ENCODE assay signal across 1 cellular context in the genomic region with DNA sequence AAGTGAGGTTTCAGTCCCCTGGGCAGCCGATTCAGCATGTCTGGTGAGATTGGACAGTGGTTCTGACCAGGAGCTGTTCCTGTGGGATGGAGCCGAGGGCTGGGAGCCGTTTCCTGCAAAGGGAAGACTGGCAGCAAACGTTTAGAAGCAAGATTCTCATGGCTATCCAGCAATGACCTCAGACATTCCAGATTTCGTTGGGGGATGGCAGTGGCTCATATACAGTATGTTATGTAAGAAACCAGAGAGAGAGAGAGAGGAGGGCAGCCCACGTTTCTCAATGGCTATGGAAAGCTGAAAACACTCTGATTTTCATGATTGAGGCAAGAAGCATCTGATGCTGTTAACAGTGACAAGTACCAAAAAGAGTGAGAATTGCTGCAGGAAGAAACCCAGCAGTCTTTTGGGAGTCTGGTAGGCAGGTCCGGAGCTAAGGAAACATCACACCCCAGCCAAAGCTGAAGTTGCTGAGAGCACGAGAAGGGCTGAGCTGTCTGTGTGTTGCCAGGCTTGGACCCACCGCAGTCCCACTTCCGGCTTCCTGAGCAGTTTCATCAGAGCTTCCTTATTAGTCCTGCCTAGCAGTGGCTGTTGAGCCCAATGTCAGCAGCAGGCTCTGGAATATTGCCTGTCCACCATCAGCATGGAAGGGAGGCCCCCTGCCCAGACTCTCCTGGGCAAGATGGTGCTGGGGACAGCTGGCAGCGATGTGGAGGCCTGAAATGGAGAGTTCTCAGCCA.
TF ChIP-seq lines count a peak whose summit lies in the region.

No MANE protein-coding gene starts in this region.

TF ChIP-seq in HepG2, 621 proteins besides CTCF, POLR2A, EP300 and RAD21 (continued from another document):
- TF ChIP-seq NFKB2 (CRISPR knock-in tag; IDR thresholded peaks at IDR 0.05; ENCODE audit: borderline replicate concordance): no peak
- TF ChIP-seq ZNF264 (CRISPR knock-in tag; IDR thresholded peaks at IDR 0.05): no peak
- 0 out of 2 replicates have a peak, but pooled peaks have one; percentile 27 for TF ChIP-seq GABPB1 (CRISPR knock-in tag; IDR thresholded peaks at IDR 0.05)
- TF ChIP-seq GABPA (IDR thresholded peaks at IDR 0.05; ENCODE audit: low read depth, low read length): no peak
- peak; percentile 32; the same call in 1 of the 2 replicates for TF ChIP-seq GABPA (CRISPR knock-in tag; IDR thresholded peaks at IDR 0.05; ENCODE audit: low read depth)
- no peak for TF ChIP-seq AHR (CRISPR knock-in tag; IDR thresholded peaks at IDR 0.05)
- TF ChIP-seq TRIM24 (CRISPR knock-in tag; IDR thresholded peaks at IDR 0.05): no peak
- TF ChIP-seq, protein P1, sequence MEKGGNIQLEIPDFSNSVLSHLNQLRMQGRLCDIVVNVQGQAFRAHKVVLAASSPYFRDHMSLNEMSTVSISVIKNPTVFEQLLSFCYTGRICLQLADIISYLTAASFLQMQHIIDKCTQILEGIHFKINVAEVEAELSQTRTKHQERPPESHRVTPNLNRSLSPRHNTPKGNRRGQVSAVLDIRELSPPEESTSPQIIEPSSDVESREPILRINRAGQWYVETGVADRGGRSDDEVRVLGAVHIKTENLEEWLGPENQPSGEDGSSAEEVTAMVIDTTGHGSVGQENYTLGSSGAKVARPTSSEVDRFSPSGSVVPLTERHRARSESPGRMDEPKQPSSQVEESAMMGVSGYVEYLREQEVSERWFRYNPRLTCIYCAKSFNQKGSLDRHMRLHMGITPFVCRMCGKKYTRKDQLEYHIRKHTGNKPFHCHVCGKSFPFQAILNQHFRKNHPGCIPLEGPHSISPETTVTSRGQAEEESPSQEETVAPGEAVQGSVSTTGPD (CRISPR knock-in tag; IDR thresholded peaks at IDR 0.05): no peak
- TF ChIP-seq RBM22 (optimal IDR thresholded peaks at IDR 0.05; ENCODE audit: low read length): no peak
- TF ChIP-seq POLR2AphosphoS2 (IDR thresholded peaks at IDR 0.05; ENCODE audit: low read depth, low read length): no peak
- no peak for TF ChIP-seq ASH2L (IDR thresholded peaks at IDR 0.05; ENCODE audit: insufficient read length, low read depth, low read length)
- no peak for TF ChIP-seq ZSCAN31 (CRISPR knock-in tag; IDR thresholded peaks at IDR 0.05; ENCODE audit: low read depth)
- TF ChIP-seq KDM6A (CRISPR knock-in tag; IDR thresholded peaks at IDR 0.05; ENCODE audit: low read depth): no peak
- TF ChIP-seq ZNF326 (CRISPR knock-in tag; IDR thresholded peaks at IDR 0.05; ENCODE audit: borderline replicate concordance): no peak
- TF ChIP-seq ELF1 (CRISPR knock-in tag; IDR thresholded peaks at IDR 0.05): peak; percentile 66
TF ChIP-seq in HepG2: peak in this region for 3.
